Comparison of ENCODE assay signal across 8 cellular contexts in genomic region chr7:4738711-4739527, GRCh38.
A peak's percentile ranks its signal among the peaks of the same experiment; 100 is the strongest.
DNase-seq lines count a peak whose midpoint lies in the region; ATAC-seq and TF ChIP-seq lines count a peak whose summit lies in the region.

No MANE protein-coding gene starts in this region.

- CTCF ChIA-PET in GM10248 (lab: Yijun Ruan, JAX), result interaction anchor here (0.7 kb wide), 1 partner anchor 19 kb away, joined by 3 read pairs; no protein-coding TSS in a partner anchor

- peak overlapping the region; percentile 78 for H3K27ac ChIP-seq in angular gyrus (ENCODE audit: low read depth, low read length)

- no peak for TF ChIP-seq CTCF in GM10248 (IDR thresholded peaks at IDR 0.05; ENCODE audit: control extremely low read depth, extremely low read depth, low read depth, missing control alignments)

- DNase-seq in GM04504 (ENCODE audit: low read depth), result peak; percentile 73
- peak; percentile 2 for DNase-seq in NCI-H774 (lab: John Stamatoyannopoulos, UW)
- peak in 26 of 51 donors; percentile 13 to 69 (median 37) for DNase-seq in hypothalamus (lab: John Stamatoyannopoulos, UW)
- DNase-seq in smooth muscle cell of the brain vasculature (ENCODE audit: low read depth, low spot score), result peak; percentile 67
- DNase-seq in GM10248 (ENCODE audit: extremely low spot score), result no peak

- ATAC-seq in HG03432 (IDR thresholded peaks at IDR 0.05; ENCODE audit: unreplicated experiment) (no peak), HG03378 (IDR thresholded peaks at IDR 0.05; ENCODE audit: unreplicated experiment) (no peak)

- POLR2A ChIA-PET in GM10248 (lab: Yijun Ruan, JAX), result no interaction called here
